ENCODE assay signal across 24 cellular contexts in genomic region chr11:2833051-2833937, GRCh38. TPM values are rescaled to one million over a fixed set of nuclear protein-coding genes. Genes with fewer than 3 reads are reported as not detected.
DNase-seq lines count a peak whose midpoint lies in the region; ATAC-seq, FAIRE-seq and TF ChIP-seq lines count a peak whose summit lies in the region.
"Had no signal": no experiment of that assay in that cellular context is flagged by ENCODE, and none has a peak within 500 bp of the region (broad histone marks: within the 10 kb centered on the region; RNA-seq: fewer than 3 reads in every experiment).

No MANE protein-coding gene starts in this region.

- peak overlapping the region; percentile 86; the same call in 1 of the 2 replicates for H4K8ac ChIP-seq in H1 (ENCODE audit: extremely low read depth, insufficient read depth, low read length)

- TF ChIP-seq CTCF in H1 (IDR thresholded peaks at IDR 0.05; ENCODE audit: control extremely low read depth in 1 of 3, insufficient read depth in 1 of 3, low read depth in 1 of 3, low read length in 3 of 3) (no peak), lower lobe of right lung (IDR thresholded peaks at IDR 0.05) (no peak), psoas muscle (IDR thresholded peaks at IDR 0.05) (no peak)

- intact Hi-C loops in Right ventricle myocardium inferior (cut with DNase I) (no loop called here), cardiac septum (cut with DNase I) (no loop called here), lower lobe of right lung (cut with DNase I) (no loop called here), psoas muscle (cut with DNase I) (loop anchor here in 1 of 2 donors (5.0 kb wide), 1 partner anchor 51 kb away; no protein-coding TSS in a partner anchor)

- POLR2A ChIA-PET in H1 (lab: Charles Lee; ENCODE audit: partially characterized antibody) = no interaction called here

- no peak overlapping the region; the same call in 1 of the 2 replicates for H2BK12ac ChIP-seq in H1 (ENCODE audit: low read depth, low read length)

- no peak overlapping the region for H3K56ac ChIP-seq in H1 (replicated peaks; ENCODE audit: insufficient read length, low read depth, low read length)

- no peak for TF ChIP-seq POLR2A in H1 (IDR thresholded peaks at IDR 0.05; ENCODE audit: control extremely low read depth in 1 of 2, low read depth in 2 of 2, low read length in 2 of 2)

- H3K4me1 ChIP-seq in H1 (replicated peaks in 1 of 4; ENCODE audit: control insufficient read depth in 3 of 4, insufficient read depth in 4 of 4, low read length in 3 of 4) (peaks cover 0 to 21% (median 13%) of the 10 kb centered on the region in 4 experiments; a peak in 6 of 7 replicates), lower lobe of right lung (peaks cover 21% of the 10 kb centered on the region), psoas muscle (no peaks in the 10 kb centered on the region)
- H3K4me1 ChIP-seq: A549 had no signal

- H3K18ac ChIP-seq in H1 (ENCODE audit: extremely low read depth, low read length) = no peak overlapping the region

- H3K23ac ChIP-seq in H1 (ENCODE audit: insufficient read length) = no peak overlapping the region

- TF ChIP-seq RAD21 in H1 (IDR thresholded peaks at IDR 0.05 in 1 of 2, conservative IDR thresholded peaks at IDR 0.05 in 1 of 2; ENCODE audit: low read depth in 2 of 2, low read length in 2 of 2) = no peak

- H2AFZ ChIP-seq in H1 (ENCODE audit: low read length) = no peak overlapping the region
- H2AFZ ChIP-seq: GM23338 had no signal

- no peak overlapping the region for H3K4me2 ChIP-seq in H1 (ENCODE audit: insufficient read depth in 1 of 2, low read depth in 2 of 2, low read length in 2 of 2)
- H3K4me2 ChIP-seq: A549, GM23338 had no signal

- no peaks in the 10 kb centered on the region for H3K79me1 ChIP-seq in H1 (ENCODE audit: low read depth, low read length)

- TF ChIP-seq EP300 in H1 (IDR thresholded peaks at IDR 0.05; ENCODE audit: borderline replicate concordance in 1 of 2, low read depth in 2 of 2, low read length in 2 of 2) = no peak

- ATAC-seq in Right ventricle myocardium inferior (no peak), lower lobe of right lung (no peak), psoas muscle (no peak), GM21423 (IDR thresholded peaks at IDR 0.05; ENCODE audit: unreplicated experiment) (no peak), GM19395 (IDR thresholded peaks at IDR 0.05; ENCODE audit: unreplicated experiment) (no peak)
- ATAC-seq: A549, GM12878, GM23338, HCT116 had no signal

- 86% methylated on average over 23 of the region's 24 CpGs; no CpG with 5 or more reads in 1 of the 2 experiments for WGBS in H1 (ENCODE audit: extremely low coverage in 1 of 2, insufficient coverage in 1 of 2, insufficient read length in 1 of 2, insufficient replicate concordance in 2 of 2, low coverage in 1 of 2, low lambda C conversion rate in 2 of 2, missing lambda C conversion rate in 1 of 2), 2 experiments
- 82 to 86% (median 86%) methylated on average over 20 to 24 of the region's 24 CpGs for WGBS in psoas muscle, 3 donors

- H3K9me3 ChIP-seq in H1 (ENCODE audit: insufficient read depth in 2 of 2, low read depth in 1 of 2, low read length in 1 of 2) = peaks cover 2 to 6% of the 10 kb centered on the region in 2 experiments
- H3K9me3 ChIP-seq in lower lobe of right lung = no peaks in the 10 kb centered on the region
- no peaks in the 10 kb centered on the region for H3K9me3 ChIP-seq in psoas muscle

- no peak overlapping the region for H2BK120ac ChIP-seq in H1 (replicated peaks; ENCODE audit: low read depth, low read length)

- DNase-seq in Right ventricle myocardium inferior (ENCODE audit: missing footprints) (peak; percentile 61), cardiac septum (ENCODE audit: low spot score) (no peak), H1 (ENCODE audit: low read depth in 1 of 2, low spot score in 2 of 2) (no peak), lower lobe of right lung (peak; percentile 30), psoas muscle (peak; percentile 4 to 39)
- DNase-seq: AML-193; C1 segment of cervical spinal cord; CD4-positive, CD25-positive, alpha-beta regulatory T cell; CD8-positive, alpha-beta memory T cell; COR-L47; DMS 273 treated with DMSO at 0.1 percent for 48 hours; DMS53; DND-41; EL; H7; HFFc6 had no signal

- H3K27ac ChIP-seq in H1 (ENCODE audit: low read depth, low read length) = no peak overlapping the region
- no peak overlapping the region for H3K27ac ChIP-seq in lower lobe of right lung
- no peak overlapping the region for H3K27ac ChIP-seq in psoas muscle
- H3K27ac ChIP-seq: 22Rv1, A549, HL-60 had no signal

- H2BK20ac ChIP-seq in H1 (ENCODE audit: low read length) = no peak overlapping the region

- no peaks in the 10 kb centered on the region for H3K79me2 ChIP-seq in H1 (ENCODE audit: control insufficient read depth in 1 of 2, insufficient read depth in 2 of 2, low read length in 2 of 2)

- CTCF ChIA-PET in H1 (lab: Charles Lee; ENCODE audit: partially characterized antibody) = interaction anchor here (0.8 to 2.5 kb wide), 4 partner anchors 24 to 302 kb away, joined by 3 to 7 read pairs (median 4); no protein-coding TSS in a partner anchor

- H4K91ac ChIP-seq in H1 (replicated peaks; ENCODE audit: insufficient read length, low read length) = peak overlapping the region; percentile 25

- H3K4me3 ChIP-seq in H1 (ENCODE audit: extremely low read depth in 1 of 4, insufficient read depth in 2 of 4, low read depth in 3 of 4, low read length in 4 of 4) (no peak overlapping the region), lower lobe of right lung (no peak overlapping the region), psoas muscle (no peak overlapping the region)
- H3K4me3 ChIP-seq: A549, GM12878, GM23338 had no signal

- no peak overlapping the region for H4K5ac ChIP-seq in H1 (ENCODE audit: insufficient read length, low read depth, low read length)

- no peak for FAIRE-seq in H1 (lab: Jason Lieb, UNC)
- FAIRE-seq: A549, GM12878 had no signal

- H3K14ac ChIP-seq in H1 (ENCODE audit: insufficient read length) = no peak overlapping the region

- H2BK5ac ChIP-seq in H1 (ENCODE audit: low read depth, low read length) = no peak overlapping the region

- no peak overlapping the region for H2AK5ac ChIP-seq in H1 (ENCODE audit: low read depth, low read length)

- H2BK15ac ChIP-seq in H1 (ENCODE audit: low read length) = no peak overlapping the region

- no peaks in the 10 kb centered on the region for H3K36me3 ChIP-seq in H1 (ENCODE audit: control insufficient read depth in 2 of 4, insufficient read depth in 4 of 4, low read length in 3 of 4)
- H3K36me3 ChIP-seq in lower lobe of right lung = no peaks in the 10 kb centered on the region
- no peaks in the 10 kb centered on the region for H3K36me3 ChIP-seq in psoas muscle (ENCODE audit: insufficient read depth in 1 of 2, low read depth in 1 of 2)

- peaks cover 0 to 5% (median 3%) of the 10 kb centered on the region in 4 experiments; a peak in 5 of 7 replicates for H3K27me3 ChIP-seq in H1 (replicated peaks in 1 of 4; ENCODE audit: control insufficient read depth in 3 of 4, extremely low read depth in 1 of 4, insufficient read depth in 3 of 4, low read length in 3 of 4)
- H3K27me3 ChIP-seq in lower lobe of right lung (ENCODE audit: low read depth) = no peaks in the 10 kb centered on the region
- H3K27me3 ChIP-seq in psoas muscle (ENCODE audit: insufficient read depth in 3 of 3, low read length in 2 of 3) = no peaks in the 10 kb centered on the region

- H4K20me1 ChIP-seq in H1 (replicated peaks in 1 of 2; ENCODE audit: control insufficient read depth in 1 of 2, insufficient read depth in 2 of 2, low read length in 2 of 2) = peaks cover 0 to 2% of the 10 kb centered on the region in 2 experiments

- no peak overlapping the region for H3K9ac ChIP-seq in H1 (replicated peaks in 1 of 4; ENCODE audit: extremely low read depth in 1 of 4, low read depth in 3 of 4, low read length in 3 of 4)

- no peak overlapping the region for H3K4ac ChIP-seq in H1 (replicated peaks; ENCODE audit: insufficient read length, low read depth, low read length)

- no peaks in the 10 kb centered on the region for H3K23me2 ChIP-seq in H1 (ENCODE audit: low read depth, low read length)

TF ChIP-seq in H1, 55 proteins besides CTCF, POLR2A, EP300 and RAD21:
- TF ChIP-seq CEBPB (IDR thresholded peaks at IDR 0.05; ENCODE audit: low read depth, low read length) = no peak
- TF ChIP-seq NRF1 (IDR thresholded peaks at IDR 0.05; ENCODE audit: low read depth, low read length) = no peak
- TF ChIP-seq SRF (IDR thresholded peaks at IDR 0.05; ENCODE audit: low read depth, low read length) = no peak
- no peak for TF ChIP-seq BRCA1 (IDR thresholded peaks at IDR 0.05; ENCODE audit: low read depth, low read length)
- TF ChIP-seq ASH2L (IDR thresholded peaks at IDR 0.05; ENCODE audit: low read length) = no peak
- no peak for TF ChIP-seq EZH2 (IDR thresholded peaks at IDR 0.05; ENCODE audit: low read depth, low read length, severe bottlenecking)
- TF ChIP-seq ZNF274 (IDR thresholded peaks at IDR 0.05; ENCODE audit: borderline replicate concordance, extremely low read depth, low read length) = no peak
- no peak for TF ChIP-seq HDAC2 (IDR thresholded peaks at IDR 0.05; ENCODE audit: borderline replicate concordance in 1 of 2, low read depth in 2 of 2, low read length in 2 of 2)
- TF ChIP-seq RNF2 (IDR thresholded peaks at IDR 0.05; ENCODE audit: borderline replicate concordance, low read depth, low read length, missing control alignments, poor library complexity, severe bottlenecking) = no peak
- no peak for TF ChIP-seq KDM4A (IDR thresholded peaks at IDR 0.05; ENCODE audit: low read depth, low read length, severe bottlenecking)
- no peak for TF ChIP-seq RXRA (IDR thresholded peaks at IDR 0.05; ENCODE audit: insufficient read depth, low read depth, low read length)
- no peak for TF ChIP-seq KDM1A (IDR thresholded peaks at IDR 0.05; ENCODE audit: borderline replicate concordance, low read length)

RNA-seq across cellular contexts. Expression of gene CDKN1C, which starts 52.3 kb away (rescaled TPM):
- total RNA-seq in Right ventricle myocardium inferior (40.0 TPM), cardiac septum (11.5 TPM), lower lobe of right lung (39.5 TPM), psoas muscle (10 to 100 TPM; 14.3 to 37.7 (median 27.9) TPM)
- 12.8 and 16.2 TPM in 2 replicates for total RNA-seq in H1 (2021; fragmentation: NEBNext Ultra II Directional; extraction: Animal tissue kit (Norgen Biotek cat#: 25700))
- polyA plus RNA-seq in H1 (2011; rRNA removed) (14.1 and 21.8 TPM in 2 replicates), psoas muscle (10 to 100 TPM; 24.5 to 49.4 (median 30.7) TPM)
- polyA plus RNA-seq in H1 (2011; cell fraction: cytosol; rRNA removed) = 13.5 TPM
- polyA plus RNA-seq in H1 (2011; cell fraction: nucleus; rRNA removed) = 19.1 TPM
- 5.5 to 12.0 TPM (median 10.3 TPM) in 4 replicates for polyA plus RNA-seq in H1 (2012, experiment 1 of 2)
- polyA plus RNA-seq in H1 (2012, experiment 2 of 2) = 12.8 TPM
- 12.8 TPM for polyA plus RNA-seq in H1 (2013, experiment 1 of 2)
- 10.8 TPM for polyA plus RNA-seq in H1 (2013, experiment 2 of 2)
- polyA minus RNA-seq in H1 (2011; rRNA and poly(A)+ RNA removed) = 1.7 and 2.9 TPM in 2 replicates
- 16.9 TPM for polyA minus RNA-seq in H1 (2011; cell fraction: cytosol; rRNA and poly(A)+ RNA removed)
- polyA minus RNA-seq in H1 (2011; cell fraction: nucleus; rRNA and poly(A)+ RNA removed) = 23.8 TPM

Comparison
In these comparisons a context has a peak if more than half of its experiments do, and no peak if none do; other contexts are left out.
1. DNase-seq: peak in Right ventricle myocardium inferior (single experiment), lower lobe of right lung (single experiment) and psoas muscle (2 of 2); none in cardiac septum (single experiment) and H1 (0 of 2).